ENCODE assay signal across 21 cellular contexts in the genomic region with DNA sequence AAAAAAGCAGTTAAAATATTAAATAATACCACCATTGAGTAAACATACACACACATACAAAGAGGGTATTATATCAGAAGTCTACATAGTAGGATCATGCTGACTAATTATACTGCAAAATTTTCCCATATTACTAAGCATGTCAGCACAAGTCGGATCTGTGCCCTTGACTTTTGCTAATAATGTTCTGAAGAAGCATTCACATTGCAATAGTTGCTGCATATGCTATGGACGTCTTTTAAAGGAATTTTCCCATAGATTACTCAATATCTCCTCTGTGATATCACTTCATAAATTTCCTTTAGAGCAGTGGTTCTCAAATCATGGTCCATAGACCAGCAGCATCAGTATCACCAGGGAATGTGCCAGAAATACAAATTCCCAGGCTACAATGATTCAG.
"Had no signal": no experiment of that assay in that cellular context is flagged by ENCODE, and none has a peak within 500 bp of the region (broad histone marks: within the 10 kb centered on the region; RNA-seq: fewer than 3 reads in every experiment).

No MANE protein-coding gene starts in this region.

- H3K27me3 Mint-ChIP-seq: IgD-negative memory B cell had no signal

- ATAC-seq: K562 had no signal

- DNase-seq: Kasumi-1, MV-4-11, NCI-H1048, NCI-H1105, NCI-H1417, NCI-H1436 treated with DMSO at 0.1 percent for 48 hours, NCI-H1694, NCI-H187 treated with DMSO at 0.1 percent for 48 hours, NCI-H2029 treated with DMSO at 0.1 percent for 48 hours, NCI-H2171 treated with DMSO at 0.1 percent for 48 hours, NCI-H345, NCI-H524, NCI-H526 treated with DMSO at 0.1 percent for 48 hours, NCI-H748 treated with DMSO at 0.1 percent for 48 hours, RPMI8226, SHP77, SK-N-SH had no signal

- H3K27ac Mint-ChIP-seq: IgD-negative memory B cell had no signal

- H3K4me3 Mint-ChIP-seq: IgD-negative memory B cell had no signal

- H3K4me1 Mint-ChIP-seq: IgD-negative memory B cell had no signal

- FAIRE-seq: HTR-8/SVneo, K562, RCC 7860 had no signal

- H3K36me3 Mint-ChIP-seq: IgD-negative memory B cell had no signal

- H3K4me3 ChIP-seq: K562 had no signal

- H3K9me3 Mint-ChIP-seq: IgD-negative memory B cell had no signal
